Comparison of ENCODE assay signal across 21 cellular contexts in the genomic region with DNA sequence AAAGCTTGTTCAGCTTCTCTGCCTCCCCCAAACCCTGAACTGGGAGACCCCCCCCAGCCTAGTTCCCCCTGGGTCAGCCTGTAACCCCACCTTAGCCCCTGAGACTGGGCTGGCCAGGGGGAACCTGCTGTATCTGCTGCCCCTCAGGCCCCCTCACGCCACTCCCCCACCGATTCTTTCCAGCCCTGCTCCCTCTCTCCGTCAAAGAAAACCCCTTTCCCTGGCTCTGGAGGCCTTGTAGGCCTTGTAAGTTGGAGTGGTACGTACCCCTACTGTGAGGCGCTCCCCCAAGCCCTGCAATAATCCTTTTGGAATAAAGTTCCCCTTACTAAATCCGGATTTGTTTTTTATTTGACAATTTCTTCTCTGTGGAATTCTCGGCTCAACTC. TPM values are rescaled to one million over a fixed set of nuclear protein-coding genes. Genes with fewer than 3 reads are reported as not detected.
A peak's percentile ranks its signal among the peaks of the same experiment; 100 is the strongest.
DNase-seq lines count a peak whose midpoint lies in the region; ATAC-seq and TF ChIP-seq lines count a peak whose summit lies in the region.
"Had no signal": no experiment of that assay in that cellular context is flagged by ENCODE, and none has a peak within 500 bp of the region (broad histone marks: within the 10 kb centered on the region; RNA-seq: fewer than 3 reads in every experiment).

No MANE protein-coding gene starts in this region.

- H3K4me1 ChIP-seq in RWPE2 (ENCODE audit: insufficient read depth, poor library complexity, severe bottlenecking) = peaks cover 13% of the 10 kb centered on the region
- peaks cover 23% of the 10 kb centered on the region; the same call in 1 of the 2 replicates for H3K4me1 ChIP-seq in iPS-20b (ENCODE audit: insufficient read depth, low read length)
- H3K4me1 ChIP-seq: ascending aorta, Peyer's patch, psoas muscle had no signal

- no peak for DNase-seq in activated T-cell treated with anti-CD3 and anti-CD28 coated beads, Interleukin-2, amount 50 U/mL, for 72 hours
- DNase-seq in activated T-cell treated with anti-CD3 and anti-CD28 coated beads for 4 hours = no peak
- no peak for DNase-seq in RWPE2 (ENCODE audit: low spot score)
- DNase-seq in stimulated activated naive CD8-positive, alpha-beta T cell treated with anti-CD3 and anti-CD28 coated beads, Interleukin-15, amount 100 ng/mL, for 72 hours = no peak
- no peak for DNase-seq in NCI-H1105 (lab: John Stamatoyannopoulos, UW)
- DNase-seq in effector CD4-positive, alpha-beta T cell = no peak
- DNase-seq: DMS153; foreskin melanocyte; kidney; MG63; NCI-H774; Peyer's patch; psoas muscle; stimulated activated CD4-positive, alpha-beta T cell treated with anti-CD3 and anti-CD28 coated beads, Interleukin-2, amount 100 ng/mL, for 48 hours had no signal

- H3K9ac ChIP-seq in iPS-20b (ENCODE audit: low read depth, low read length) = peak overlapping the region; percentile 41; the same call in 1 of the 2 replicates

- peaks cover 13% of the 10 kb centered on the region for H3K4me1 Mint-ChIP-seq in activated T-cell treated with anti-CD3 and anti-CD28 coated beads, Interleukin-2, amount 50 U/mL, for 72 hours (ENCODE audit: low read depth)
- H3K4me1 Mint-ChIP-seq in stimulated activated naive CD8-positive, alpha-beta T cell treated with anti-CD3 and anti-CD28 coated beads, Interleukin-15, amount 100 ng/mL, for 72 hours = peaks cover 24% of the 10 kb centered on the region

- H3K4me3 ChIP-seq in RWPE2 (ENCODE audit: severe bottlenecking) (no peak overlapping the region), iPS-20b (ENCODE audit: low read length) (no peak overlapping the region)
- H3K4me3 ChIP-seq: ascending aorta, MG63, Peyer's patch, psoas muscle, skin epidermis had no signal

- H3K36me3 ChIP-seq in RWPE2 (ENCODE audit: low read depth) = no peaks in the 10 kb centered on the region
- no peaks in the 10 kb centered on the region for H3K36me3 ChIP-seq in iPS-20b (ENCODE audit: insufficient read depth, low read depth, low read length)
- H3K36me3 ChIP-seq: ascending aorta, MG63, Peyer's patch had no signal

- H3K4me3 Mint-ChIP-seq in activated T-cell treated with anti-CD3 and anti-CD28 coated beads, Interleukin-2, amount 50 U/mL, for 72 hours = no peak overlapping the region
- no peak overlapping the region for H3K4me3 Mint-ChIP-seq in stimulated activated naive CD8-positive, alpha-beta T cell treated with anti-CD3 and anti-CD28 coated beads, Interleukin-15, amount 100 ng/mL, for 72 hours
- H3K4me3 Mint-ChIP-seq: activated CD4-positive, alpha-beta T cell treated with anti-CD3 and anti-CD28 coated beads for 36 hours; naive thymus-derived CD4-positive, alpha-beta T cell had no signal

- H3K27ac ChIP-seq in RWPE2 (ENCODE audit: poor library complexity, severe bottlenecking) (peak overlapping the region; percentile 59), iPS-20b (ENCODE audit: low read length) (no peak overlapping the region)
- H3K27ac ChIP-seq: ascending aorta, Peyer's patch, psoas muscle had no signal

- H3K27ac Mint-ChIP-seq in activated T-cell treated with anti-CD3 and anti-CD28 coated beads, Interleukin-2, amount 50 U/mL, for 72 hours = peak overlapping the region; percentile 95
- peak overlapping the region; percentile 83 to 90 for H3K27ac Mint-ChIP-seq in stimulated activated naive CD8-positive, alpha-beta T cell treated with anti-CD3 and anti-CD28 coated beads, Interleukin-15, amount 100 ng/mL, for 72 hours
- H3K27ac Mint-ChIP-seq: activated CD4-positive, alpha-beta T cell treated with anti-CD3 and anti-CD28 coated beads for 36 hours had no signal

- no peak for TF ChIP-seq CTCF in RWPE2 (IDR thresholded peaks at IDR 0.05; ENCODE audit: poor library complexity, severe bottlenecking)

- H3K9me3 ChIP-seq in RWPE2 (ENCODE audit: severe bottlenecking) (peaks cover 17% of the 10 kb centered on the region), iPS-20b (ENCODE audit: insufficient read depth, low read depth, low read length) (peaks cover 10% of the 10 kb centered on the region)

- H3K9me3 Mint-ChIP-seq in activated T-cell treated with anti-CD3 and anti-CD28 coated beads, Interleukin-2, amount 50 U/mL, for 72 hours = peaks cover 0 to 12% of the 10 kb centered on the region in 2 donors
- H3K9me3 Mint-ChIP-seq in stimulated activated naive CD8-positive, alpha-beta T cell treated with anti-CD3 and anti-CD28 coated beads, Interleukin-15, amount 100 ng/mL, for 72 hours = peaks cover 11 to 21% of the 10 kb centered on the region in 2 donors

- no peaks in the 10 kb centered on the region for H3K27me3 Mint-ChIP-seq in activated T-cell treated with anti-CD3 and anti-CD28 coated beads, Interleukin-2, amount 50 U/mL, for 72 hours (ENCODE audit: low read depth)
- H3K27me3 Mint-ChIP-seq in stimulated activated naive CD8-positive, alpha-beta T cell treated with anti-CD3 and anti-CD28 coated beads, Interleukin-15, amount 100 ng/mL, for 72 hours = no peaks in the 10 kb centered on the region
- H3K27me3 Mint-ChIP-seq: activated CD4-positive, alpha-beta T cell treated with anti-CD3 and anti-CD28 coated beads for 36 hours; naive thymus-derived CD4-positive, alpha-beta T cell had no signal

- H3K36me3 Mint-ChIP-seq in activated T-cell treated with anti-CD3 and anti-CD28 coated beads, Interleukin-2, amount 50 U/mL, for 72 hours (ENCODE audit: insufficient read depth in 2 of 2) = peaks cover 2 to 12% of the 10 kb centered on the region in 2 donors

- H3K27me3 ChIP-seq in RWPE2 (ENCODE audit: insufficient read depth, poor library complexity, severe bottlenecking) = no peaks in the 10 kb centered on the region
- H3K27me3 ChIP-seq in iPS-20b (ENCODE audit: insufficient read depth, low read length) = no peaks in the 10 kb centered on the region; the same call in 1 of the 2 replicates
- H3K27me3 ChIP-seq: ascending aorta, MG63, Peyer's patch had no signal

- no peak for ATAC-seq in activated T-cell treated with anti-CD3 and anti-CD28 coated beads, Interleukin-2, amount 50 U/mL, for 72 hours (replicated peaks in 1 of 2)
- ATAC-seq in RWPE2 (ENCODE audit: low read depth) (no peak), HG03442 (IDR thresholded peaks at IDR 0.05; ENCODE audit: unreplicated experiment) (no peak)
- no peak for ATAC-seq in stimulated activated naive CD8-positive, alpha-beta T cell treated with anti-CD3 and anti-CD28 coated beads, Interleukin-15, amount 100 ng/mL, for 72 hours
- ATAC-seq: activated CD4-positive, alpha-beta T cell treated with anti-CD3 and anti-CD28 coated beads for 36 hours; SK-N-SH treated with all-trans-retinoic acid at 6 μM for 48 hours had no signal

RNA-seq across cellular contexts. Expression of gene SLC7A5, which starts 47.3 kb away (rescaled TPM):
- 100 to 1,000 TPM; 463 to 508 TPM for total RNA-seq in activated T-cell treated with anti-CD3 and anti-CD28 coated beads, Interleukin-2, amount 50 U/mL, for 72 hours

RNA-seq across cellular contexts. Expression of gene KLHDC4, which starts 56.2 kb away (rescaled TPM):
- total RNA-seq in activated T-cell treated with anti-CD3 and anti-CD28 coated beads, Interleukin-2, amount 50 U/mL, for 72 hours = 100 to 1,000 TPM in 1 of 2 donors, 10 to 100 TPM in 1; 85.5 to 108 TPM
